In the genomic region with DNA sequence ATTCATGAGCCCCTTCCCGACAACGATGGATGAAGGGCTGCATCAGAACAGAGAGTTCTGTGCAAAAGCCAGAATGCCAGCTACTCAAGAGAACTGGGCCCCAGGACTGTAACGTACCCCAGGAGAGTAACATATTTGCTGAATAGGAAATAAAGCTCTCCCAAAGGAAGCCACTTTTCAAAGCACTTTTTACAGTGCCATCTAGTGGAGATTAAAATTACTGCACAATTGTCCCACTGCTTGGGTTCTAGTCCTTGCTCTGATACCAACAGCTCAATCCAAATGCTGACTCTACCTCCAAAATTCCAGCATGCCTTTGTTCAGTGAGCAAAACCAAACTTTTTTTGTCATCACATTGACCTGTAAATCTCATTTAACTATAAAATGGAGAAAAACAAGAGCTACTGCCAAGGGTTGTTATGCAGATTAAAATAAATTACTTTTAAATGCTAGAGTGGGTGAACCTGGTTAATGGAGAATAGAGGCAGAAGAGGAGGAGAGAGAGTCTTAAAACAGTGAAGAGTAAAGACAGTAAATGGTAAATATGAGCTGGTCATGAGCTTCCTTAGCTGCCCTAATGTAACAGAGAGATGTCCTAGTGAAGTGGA, we compare ENCODE assay signal across 8 cellular contexts.
DNase-seq lines count a peak whose midpoint lies in the region; ATAC-seq and TF ChIP-seq lines count a peak whose summit lies in the region.

No MANE protein-coding gene starts in this region.

- no peaks in the 10 kb centered on the region for H3K36me3 ChIP-seq in ascending aorta

- peak in 2 of 3 experiments; percentile 47 to 51 for TF ChIP-seq CTCF in ascending aorta (IDR thresholded peaks at IDR 0.05)

- ATAC-seq in GM21825 (IDR thresholded peaks at IDR 0.05; ENCODE audit: unreplicated experiment) (peak; percentile 68), left colon (no peak)

- no peaks in the 10 kb centered on the region for H3K27me3 ChIP-seq in ascending aorta

- H3K27ac ChIP-seq in ascending aorta = no peak overlapping the region

- DNase-seq in SIG-M5 treated with dmso at 0.1 percent for 504 hours (lab: John Stamatoyannopoulos, UW; ENCODE audit: unreplicated experiment) (peak; percentile 13), SIG-M5 (lab: John Stamatoyannopoulos, UW) (no peak), NCI-H1092 (lab: John Stamatoyannopoulos, UW) (peak; percentile 14), ascending aorta (ENCODE audit: low spot score in 2 of 2) (no peak), kidney tubule cell (ENCODE audit: low spot score) (peak; percentile 47), left colon (no peak)
- no peak for DNase-seq in activated T-cell treated with anti-CD3 and anti-CD28 coated beads, Interleukin-2, amount 50 U/mL, for 1 hour

- H3K4me3 ChIP-seq in ascending aorta = no peak overlapping the region

- H3K4me1 ChIP-seq in ascending aorta = no peaks in the 10 kb centered on the region

- intact Hi-C loops in ascending aorta (cut with DNase I) = no loop called here
- intact Hi-C loops in left colon (cut with DNase I, micrococcal nuclease) = no loop called here

- no peaks in the 10 kb centered on the region for H3K9me3 ChIP-seq in ascending aorta

Comparison
In these comparisons a context has a peak if more than half of its experiments do, and no peak if none do; other contexts are left out.
1. DNase-seq: peak in SIG-M5 treated with dmso at 0.1 percent for 504 hours (single experiment), NCI-H1092 (single experiment) and kidney tubule cell (single experiment); none in SIG-M5 (single experiment), ascending aorta (0 of 2), activated T-cell treated with anti-CD3 and anti-CD28 coated beads, Interleukin-2, amount 50 U/mL, for 1 hour (single experiment) and left colon (0 of 2).